Comparison of ENCODE assay signal across 9 cellular contexts in the genomic region with DNA sequence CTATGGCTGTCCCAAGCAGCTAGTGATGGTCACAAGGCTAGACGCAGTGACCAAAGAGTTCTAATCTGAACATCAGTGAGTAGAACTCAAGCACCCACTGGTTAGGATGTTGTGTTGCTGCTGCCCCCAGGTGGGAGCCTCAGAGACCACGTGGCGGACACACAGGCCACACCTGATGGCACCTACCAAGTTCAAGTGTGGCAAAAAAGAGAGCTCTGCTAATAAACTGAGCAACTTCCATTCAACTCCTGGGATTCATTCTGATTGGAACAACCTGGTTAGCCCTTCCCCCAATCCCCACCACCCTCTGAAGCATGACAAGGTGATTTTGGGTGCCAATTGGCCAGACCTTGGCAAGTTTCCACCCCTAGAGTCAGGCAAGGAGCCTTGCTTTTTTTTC. TPM values are rescaled to one million over a fixed set of nuclear protein-coding genes. Genes with fewer than 3 reads are reported as not detected.
A peak's percentile ranks its signal among the peaks of the same experiment; 100 is the strongest.
DNase-seq lines count a peak whose midpoint lies in the region; ATAC-seq and TF ChIP-seq lines count a peak whose summit lies in the region.
"Had no signal": no experiment of that assay in that cellular context is flagged by ENCODE, and none has a peak within 500 bp of the region (broad histone marks: within the 10 kb centered on the region; RNA-seq: fewer than 3 reads in every experiment).

No MANE protein-coding gene starts in this region.

- intact Hi-C loops in right cardiac atrium (cut with DNase I) (loop anchor here in 2 of 4 donors (5.0 to 10.0 kb wide), 2 partner anchors 41 to 563 kb away; no protein-coding TSS in a partner anchor), left ventricle myocardium superior (cut with micrococcal nuclease) (no loop called here), transverse colon (cut with DNase I; ENCODE audit: low total_unique reads) (no loop called here)

- peaks cover 42% of the 10 kb centered on the region for H3K4me1 Mint-ChIP-seq in T-helper 1 cell treated with Interleukin-12 subunit alpha and Interleukin-12 subunit beta and Interleukin-4 antibody, amounts not matched to agents 30 μg/mL and 1 μg/mL, for 36 hours (ENCODE audit: low read depth)
- peaks cover 46% of the 10 kb centered on the region for H3K4me1 Mint-ChIP-seq in chondrocyte (ENCODE audit: low read depth)

- H3K4me3 Mint-ChIP-seq in T-helper 1 cell treated with Interleukin-12 subunit alpha and Interleukin-12 subunit beta and Interleukin-4 antibody, amounts not matched to agents 30 μg/mL and 1 μg/mL, for 36 hours = peak overlapping the region; percentile 97
- peak overlapping the region; percentile 84 for H3K4me3 Mint-ChIP-seq in chondrocyte (ENCODE audit: unreplicated experiment)

- no peak overlapping the region for H2AFZ ChIP-seq in hepatocyte

- TF ChIP-seq EP300 in transverse colon (IDR thresholded peaks at IDR 0.05; ENCODE audit: low read depth) = no peak

- WGBS in right cardiac atrium = 74% methylated on average over 3 of the region's 3 CpGs
- WGBS in transverse colon (ENCODE audit: low coverage in 1 of 2), 2 donors = 90% methylated on average over 3 of the region's 3 CpGs; no CpG with 5 or more reads in 1 of the 2 donors
- 56% methylated on average over 3 of the region's 3 CpGs for WGBS in hepatocyte (ENCODE audit: low lambda C conversion rate, missing lambda C conversion rate)

- DNase-seq in right cardiac atrium (peak in 1 of 3 donors; percentile 64), left ventricle myocardium superior (no peak), chondrocyte (ENCODE audit: low spot score) (no peak), transverse colon (peak; percentile 17), hepatocyte (ENCODE audit: low spot score) (no peak), Kasumi-1 (lab: John Stamatoyannopoulos, UW) (no peak)
- DNase-seq: NCI-H1105 had no signal

- H3K36me3 ChIP-seq in transverse colon (no peaks in the 10 kb centered on the region), hepatocyte (replicated peaks; ENCODE audit: insufficient read depth, low read depth) (no peaks in the 10 kb centered on the region)

- TF ChIP-seq CTCF in chondrocyte (IDR thresholded peaks at IDR 0.05) (peak; percentile 42), transverse colon (IDR thresholded peaks at IDR 0.05) (no peak), hepatocyte (IDR thresholded peaks at IDR 0.05; ENCODE audit: poor library complexity) (no peak)

- no peak for TF ChIP-seq POLR2A in transverse colon (IDR thresholded peaks at IDR 0.05)

- H3K9me3 Mint-ChIP-seq in T-helper 1 cell treated with Interleukin-12 subunit alpha and Interleukin-12 subunit beta and Interleukin-4 antibody, amounts not matched to agents 30 μg/mL and 1 μg/mL, for 36 hours = no peaks in the 10 kb centered on the region
- no peaks in the 10 kb centered on the region for H3K9me3 Mint-ChIP-seq in chondrocyte (ENCODE audit: low read depth)

- peaks cover 13% of the 10 kb centered on the region for H3K79me2 ChIP-seq in hepatocyte

- H3K4me2 ChIP-seq in hepatocyte = no peak overlapping the region

- no peaks in the 10 kb centered on the region for H3K27me3 ChIP-seq in right cardiac atrium (ENCODE audit: control insufficient read depth, insufficient read depth)
- no peaks in the 10 kb centered on the region for H3K27me3 ChIP-seq in transverse colon
- no peaks in the 10 kb centered on the region for H3K27me3 ChIP-seq in hepatocyte

- in situ Hi-C loops in transverse colon (cut with MboI; ENCODE audit: low pct_ligation_motif_present in 1 of 4, low pct_unique_long_range_greater_than_20kb in 1 of 4, low sequenced_read_pairs in 3 of 4) = loop anchor here in 1 of 4 donors (25.0 kb wide), 1 partner anchor 571 kb away; the partner anchor contains the start of gene RBBP6

- H3K27me3 Mint-ChIP-seq in T-helper 1 cell treated with Interleukin-12 subunit alpha and Interleukin-12 subunit beta and Interleukin-4 antibody, amounts not matched to agents 30 μg/mL and 1 μg/mL, for 36 hours (ENCODE audit: low read depth) = no peaks in the 10 kb centered on the region
- no peaks in the 10 kb centered on the region for H3K27me3 Mint-ChIP-seq in chondrocyte (ENCODE audit: low read depth)

- H3K9me3 ChIP-seq in right cardiac atrium (ENCODE audit: control insufficient read depth, low read length) (no peaks in the 10 kb centered on the region), transverse colon (no peaks in the 10 kb centered on the region), hepatocyte (ENCODE audit: low read depth) (no peaks in the 10 kb centered on the region)

- H3K27ac ChIP-seq in right cardiac atrium (ENCODE audit: low read length) (peak overlapping the region; percentile 25), transverse colon (no peak overlapping the region), hepatocyte (no peak overlapping the region)

- no peaks in the 10 kb centered on the region for H3K9me2 ChIP-seq in hepatocyte (replicated peaks; ENCODE audit: insufficient read depth)

- ATAC-seq in right cardiac atrium = no peak
- no peak for ATAC-seq in left ventricle myocardium superior
- ATAC-seq in GM18502 (IDR thresholded peaks at IDR 0.05; ENCODE audit: poor library complexity, unreplicated experiment) = no peak

- peak overlapping the region; percentile 94 for H3K27ac Mint-ChIP-seq in T-helper 1 cell treated with Interleukin-12 subunit alpha and Interleukin-12 subunit beta and Interleukin-4 antibody, amounts not matched to agents 30 μg/mL and 1 μg/mL, for 36 hours
- no peak overlapping the region for H3K27ac Mint-ChIP-seq in chondrocyte (ENCODE audit: unreplicated experiment)

- no peak overlapping the region for H3K4me3 ChIP-seq in right cardiac atrium (ENCODE audit: low read length)
- no peak overlapping the region for H3K4me3 ChIP-seq in transverse colon
- H3K4me3 ChIP-seq in hepatocyte = no peak overlapping the region

- H3K36me3 Mint-ChIP-seq in T-helper 1 cell treated with Interleukin-12 subunit alpha and Interleukin-12 subunit beta and Interleukin-4 antibody, amounts not matched to agents 30 μg/mL and 1 μg/mL, for 36 hours (ENCODE audit: low read depth) = no peaks in the 10 kb centered on the region
- H3K36me3 Mint-ChIP-seq in chondrocyte (ENCODE audit: low read depth) = no peaks in the 10 kb centered on the region

- peaks cover 2% of the 10 kb centered on the region for H3K4me1 ChIP-seq in right cardiac atrium (ENCODE audit: control insufficient read depth, insufficient read depth, low read length)
- peaks cover 19 to 44% (median 38%) of the 10 kb centered on the region in 4 donors for H3K4me1 ChIP-seq in transverse colon
- peaks cover 11% of the 10 kb centered on the region for H3K4me1 ChIP-seq in hepatocyte (ENCODE audit: insufficient read depth)

- no peaks in the 10 kb centered on the region for H4K20me1 ChIP-seq in hepatocyte (ENCODE audit: insufficient read depth, poor library complexity, severe bottlenecking)

RNA-seq across cellular contexts. Expression of gene LCMT1, which starts 3.5 kb away (rescaled TPM):
- total RNA-seq in right cardiac atrium = 10 to 100 TPM; 34.2 to 41.6 (median 35.5) TPM
- 36.1 TPM for polyA plus RNA-seq in right cardiac atrium
- total RNA-seq in left ventricle myocardium superior = 41.7 TPM
- 35.4 to 37.1 TPM (median 35.5 TPM) in 3 replicates for total RNA-seq in chondrocyte
- 10 to 100 TPM; 23.5 to 53.7 (median 43.6) TPM for total RNA-seq in transverse colon
- 30.2 and 33.0 TPM in 2 replicates for total RNA-seq in hepatocyte
- 34.6 and 47.7 TPM in 2 replicates for polyA plus RNA-seq in hepatocyte
